In genomic region chr21:42032266-42032665, GRCh38 we compare ENCODE assay signal across 26 cellular contexts. TPM values are rescaled to one million over a fixed set of nuclear protein-coding genes. Genes with fewer than 3 reads are reported as not detected.
"Had no signal": no experiment of that assay in that cellular context is flagged by ENCODE, and none has a peak within 500 bp of the region (broad histone marks: within the 10 kb centered on the region; RNA-seq: fewer than 3 reads in every experiment).

No MANE protein-coding gene starts in this region.

- H3K9me3 ChIP-seq: adrenal gland had no signal

- ATAC-seq: activated CD8-positive, alpha-beta T cell treated with anti-CD3 and anti-CD28 coated beads, Interleukin-2, amount 10 ng/mL, durations not matched to agents 7 days and 5 days; Panc1; WTC11 had no signal

- H3K36me3 ChIP-seq: adrenal gland had no signal

- H3K27me3 ChIP-seq: adrenal gland had no signal

- DNase-seq: activated CD4-positive, alpha-beta T cell treated with anti-CD3 and anti-CD28 coated beads for 48 hours; activated CD4-positive, alpha-beta T cell treated with anti-CD3 and anti-CD28 coated beads, Interleukin-2, amount 50 U/mL, for 4 hours; activated CD4-positive, CD25-positive, alpha-beta regulatory T cell treated with anti-CD3 and anti-CD28 coated beads, Interleukin-2, amount 50 U/mL, for 72 hours; activated CD8-positive, alpha-beta memory T cell treated with anti-CD3 and anti-CD28 coated beads, Interleukin-2, amount 50 U/mL, for 48 hours; activated CD8-positive, alpha-beta T cell treated with anti-CD3 and anti-CD28 coated beads, Interleukin-2, amount 10 ng/mL, durations not matched to agents 7 days and 5 days; activated naive CD4-positive, alpha-beta T cell treated with anti-CD3 and anti-CD28 coated beads, Interleukin-2, amount 50 U/mL, for 16 hours; activated naive CD8-positive, alpha-beta T cell treated with anti-CD3 and anti-CD28 coated beads, Interleukin-2, amount 10 ng/mL, durations not matched to agents 7 days and 5 days; activated T-cell treated with anti-CD3 and anti-CD28 coated beads, Interleukin-2, amount 50 U/mL, for 1 hour; anterior cingulate cortex; central memory CD4-positive, alpha-beta T cell; Karpas-422; NCI-H1417; NCI-H1930; NCI-H2171; NCI-H2227 treated with DMSO at 0.1 percent for 48 hours; NCI-H446 treated with DMSO at 0.1 percent for 48 hours; NCI-H524 treated with DMSO at 0.1 percent for 48 hours; NCI-H748 treated with DMSO at 0.1 percent for 48 hours; OCI-M1; SHP77 treated with DMSO at 0.1 percent for 48 hours had no signal

- H3K27ac ChIP-seq: adrenal gland had no signal

- H3K4me1 ChIP-seq: adrenal gland had no signal

- H3K4me3 ChIP-seq: adrenal gland had no signal

RNA-seq across cellular contexts. Expression of gene UMODL1, which starts 38.9 kb away (rescaled TPM):
- total RNA-seq: activated CD8-positive, alpha-beta T cell treated with anti-CD3 and anti-CD28 coated beads, Interleukin-2, amount 10 ng/mL, durations not matched to agents 7 days and 5 days; bronchial epithelial cell; chondrocyte; SK-MEL-5; WTC11 had no signal
